Comparison of ENCODE assay signal across 1 cellular context in the genomic region with DNA sequence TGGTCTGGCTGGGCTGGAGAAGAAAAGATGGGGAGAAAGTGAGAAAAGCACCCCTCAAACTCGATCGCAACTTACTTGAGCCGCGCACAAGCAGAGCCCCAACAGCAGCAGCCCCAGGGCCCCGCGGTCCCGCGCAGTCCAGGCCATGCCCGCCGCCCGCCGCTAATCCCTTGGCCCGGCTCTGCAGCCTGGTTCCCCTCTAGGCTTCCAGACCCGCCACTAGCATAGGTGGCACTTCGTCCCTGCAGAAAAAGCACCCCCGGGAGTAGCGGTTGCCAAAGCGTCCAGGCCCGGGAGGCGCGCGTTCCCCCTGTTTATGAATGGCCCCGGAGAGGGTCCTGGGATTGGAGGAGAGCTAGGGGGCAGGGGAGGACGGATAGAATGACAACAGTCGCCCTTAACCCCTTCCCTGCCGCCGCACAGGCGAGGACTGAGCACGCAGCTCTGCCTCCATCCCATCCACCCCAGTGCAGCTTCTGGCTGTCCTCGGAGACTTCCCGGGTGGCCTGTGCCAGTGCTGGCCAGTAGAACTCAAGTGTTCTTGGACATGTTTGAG.
TF ChIP-seq lines count a peak whose summit lies in the region.

No MANE protein-coding gene starts in this region.

TF ChIP-seq in WTC11, 78 proteins besides CTCF, POLR2A, EP300 and RAD21 (continued from another document and continues in another):
- TF ChIP-seq, protein P1, sequence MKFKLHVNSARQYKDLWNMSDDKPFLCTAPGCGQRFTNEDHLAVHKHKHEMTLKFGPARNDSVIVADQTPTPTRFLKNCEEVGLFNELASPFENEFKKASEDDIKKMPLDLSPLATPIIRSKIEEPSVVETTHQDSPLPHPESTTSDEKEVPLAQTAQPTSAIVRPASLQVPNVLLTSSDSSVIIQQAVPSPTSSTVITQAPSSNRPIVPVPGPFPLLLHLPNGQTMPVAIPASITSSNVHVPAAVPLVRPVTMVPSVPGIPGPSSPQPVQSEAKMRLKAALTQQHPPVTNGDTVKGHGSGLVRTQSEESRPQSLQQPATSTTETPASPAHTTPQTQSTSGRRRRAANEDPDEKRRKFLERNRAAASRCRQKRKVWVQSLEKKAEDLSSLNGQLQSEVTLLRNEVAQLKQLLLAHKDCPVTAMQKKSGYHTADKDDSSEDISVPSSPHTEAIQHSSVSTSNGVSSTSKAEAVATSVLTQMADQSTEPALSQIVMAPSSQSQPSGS (CRISPR knock-in tag; IDR thresholded peaks at IDR 0.05; ENCODE audit: borderline replicate concordance, low read depth) = no peak
- no peak for TF ChIP-seq NR1H2 (CRISPR knock-in tag; IDR thresholded peaks at IDR 0.05)
- TF ChIP-seq, protein P2, sequence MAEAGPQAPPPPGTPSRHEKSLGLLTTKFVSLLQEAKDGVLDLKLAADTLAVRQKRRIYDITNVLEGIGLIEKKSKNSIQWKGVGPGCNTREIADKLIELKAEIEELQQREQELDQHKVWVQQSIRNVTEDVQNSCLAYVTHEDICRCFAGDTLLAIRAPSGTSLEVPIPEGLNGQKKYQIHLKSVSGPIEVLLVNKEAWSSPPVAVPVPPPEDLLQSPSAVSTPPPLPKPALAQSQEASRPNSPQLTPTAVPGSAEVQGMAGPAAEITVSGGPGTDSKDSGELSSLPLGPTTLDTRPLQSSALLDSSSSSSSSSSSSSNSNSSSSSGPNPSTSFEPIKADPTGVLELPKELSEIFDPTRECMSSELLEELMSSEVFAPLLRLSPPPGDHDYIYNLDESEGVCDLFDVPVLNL (CRISPR knock-in tag; IDR thresholded peaks at IDR 0.05; ENCODE audit: borderline replicate concordance, low read depth) = no peak
- no peak for TF ChIP-seq ZNF423 (CRISPR knock-in tag; IDR thresholded peaks at IDR 0.05)
- TF ChIP-seq, protein P3, sequence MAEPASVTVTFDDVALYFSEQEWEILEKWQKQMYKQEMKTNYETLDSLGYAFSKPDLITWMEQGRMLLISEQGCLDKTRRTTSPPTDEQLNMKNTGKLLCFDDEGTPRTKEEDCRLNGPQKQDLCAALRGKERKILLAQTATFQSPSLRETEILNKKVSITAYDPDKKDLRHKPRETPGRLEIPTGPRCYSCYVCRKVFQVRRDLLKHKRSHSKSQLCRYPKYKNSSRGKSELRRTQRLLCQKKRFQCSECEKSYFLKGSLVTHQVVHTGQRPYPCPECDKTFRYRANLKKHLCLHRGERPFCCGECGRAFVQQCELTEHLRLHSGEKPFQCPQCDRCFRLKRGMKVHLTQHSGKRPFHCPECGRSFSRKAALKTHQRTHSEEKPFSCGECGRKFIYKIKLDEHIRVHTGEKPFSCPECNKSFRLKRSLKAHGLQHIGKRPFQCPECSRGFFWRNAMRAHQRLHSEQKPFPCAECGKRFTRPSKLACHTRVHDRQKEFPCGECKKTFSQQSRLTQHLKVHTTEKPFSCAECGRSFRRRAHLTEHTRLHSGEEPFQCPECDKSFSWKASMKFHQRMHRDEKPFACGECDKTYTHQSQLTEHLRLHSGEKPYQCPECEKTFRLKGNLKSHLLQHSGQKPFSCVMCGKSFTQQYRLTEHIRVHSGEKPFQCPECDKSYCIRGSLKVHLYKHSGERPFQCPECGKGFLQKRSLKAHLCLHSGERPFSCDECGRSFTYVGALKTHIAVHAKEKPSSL (CRISPR knock-in tag; conservative IDR thresholded peaks at IDR 0.05) = no peak
- TF ChIP-seq, protein P4, sequence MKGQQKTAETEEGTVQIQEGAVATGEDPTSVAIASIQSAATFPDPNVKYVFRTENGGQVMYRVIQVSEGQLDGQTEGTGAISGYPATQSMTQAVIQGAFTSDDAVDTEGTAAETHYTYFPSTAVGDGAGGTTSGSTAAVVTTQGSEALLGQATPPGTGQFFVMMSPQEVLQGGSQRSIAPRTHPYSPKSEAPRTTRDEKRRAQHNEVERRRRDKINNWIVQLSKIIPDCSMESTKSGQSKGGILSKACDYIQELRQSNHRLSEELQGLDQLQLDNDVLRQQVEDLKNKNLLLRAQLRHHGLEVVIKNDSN (CRISPR knock-in tag; IDR thresholded peaks at IDR 0.05) = no peak
- TF ChIP-seq SOX15 (CRISPR knock-in tag; IDR thresholded peaks at IDR 0.05) = no peak
- TF ChIP-seq, protein P5, sequence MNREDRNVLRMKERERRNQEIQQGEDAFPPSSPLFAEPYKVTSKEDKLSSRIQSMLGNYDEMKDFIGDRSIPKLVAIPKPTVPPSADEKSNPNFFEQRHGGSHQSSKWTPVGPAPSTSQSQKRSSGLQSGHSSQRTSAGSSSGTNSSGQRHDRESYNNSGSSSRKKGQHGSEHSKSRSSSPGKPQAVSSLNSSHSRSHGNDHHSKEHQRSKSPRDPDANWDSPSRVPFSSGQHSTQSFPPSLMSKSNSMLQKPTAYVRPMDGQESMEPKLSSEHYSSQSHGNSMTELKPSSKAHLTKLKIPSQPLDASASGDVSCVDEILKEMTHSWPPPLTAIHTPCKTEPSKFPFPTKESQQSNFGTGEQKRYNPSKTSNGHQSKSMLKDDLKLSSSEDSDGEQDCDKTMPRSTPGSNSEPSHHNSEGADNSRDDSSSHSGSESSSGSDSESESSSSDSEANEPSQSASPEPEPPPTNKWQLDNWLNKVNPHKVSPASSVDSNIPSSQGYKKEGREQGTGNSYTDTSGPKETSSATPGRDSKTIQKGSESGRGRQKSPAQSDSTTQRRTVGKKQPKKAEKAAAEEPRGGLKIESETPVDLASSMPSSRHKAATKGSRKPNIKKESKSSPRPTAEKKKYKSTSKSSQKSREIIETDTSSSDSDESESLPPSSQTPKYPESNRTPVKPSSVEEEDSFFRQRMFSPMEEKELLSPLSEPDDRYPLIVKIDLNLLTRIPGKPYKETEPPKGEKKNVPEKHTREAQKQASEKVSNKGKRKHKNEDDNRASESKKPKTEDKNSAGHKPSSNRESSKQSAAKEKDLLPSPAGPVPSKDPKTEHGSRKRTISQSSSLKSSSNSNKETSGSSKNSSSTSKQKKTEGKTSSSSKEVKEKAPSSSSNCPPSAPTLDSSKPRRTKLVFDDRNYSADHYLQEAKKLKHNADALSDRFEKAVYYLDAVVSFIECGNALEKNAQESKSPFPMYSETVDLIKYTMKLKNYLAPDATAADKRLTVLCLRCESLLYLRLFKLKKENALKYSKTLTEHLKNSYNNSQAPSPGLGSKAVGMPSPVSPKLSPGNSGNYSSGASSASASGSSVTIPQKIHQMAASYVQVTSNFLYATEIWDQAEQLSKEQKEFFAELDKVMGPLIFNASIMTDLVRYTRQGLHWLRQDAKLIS (CRISPR knock-in tag; IDR thresholded peaks at IDR 0.05; ENCODE audit: borderline replicate concordance) = no peak
- TF ChIP-seq, protein P6, sequence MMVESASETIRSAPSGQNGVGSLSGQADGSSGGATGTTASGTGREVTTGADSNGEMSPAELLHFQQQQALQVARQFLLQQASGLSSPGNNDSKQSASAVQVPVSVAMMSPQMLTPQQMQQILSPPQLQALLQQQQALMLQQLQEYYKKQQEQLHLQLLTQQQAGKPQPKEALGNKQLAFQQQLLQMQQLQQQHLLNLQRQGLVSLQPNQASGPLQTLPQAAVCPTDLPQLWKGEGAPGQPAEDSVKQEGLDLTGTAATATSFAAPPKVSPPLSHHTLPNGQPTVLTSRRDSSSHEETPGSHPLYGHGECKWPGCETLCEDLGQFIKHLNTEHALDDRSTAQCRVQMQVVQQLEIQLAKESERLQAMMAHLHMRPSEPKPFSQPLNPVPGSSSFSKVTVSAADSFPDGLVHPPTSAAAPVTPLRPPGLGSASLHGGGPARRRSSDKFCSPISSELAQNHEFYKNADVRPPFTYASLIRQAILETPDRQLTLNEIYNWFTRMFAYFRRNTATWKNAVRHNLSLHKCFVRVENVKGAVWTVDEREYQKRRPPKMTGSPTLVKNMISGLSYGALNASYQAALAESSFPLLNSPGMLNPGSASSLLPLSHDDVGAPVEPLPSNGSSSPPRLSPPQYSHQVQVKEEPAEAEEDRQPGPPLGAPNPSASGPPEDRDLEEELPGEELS (CRISPR knock-in tag; IDR thresholded peaks at IDR 0.05) = no peak; the same call in 1 of the 2 replicates
- no peak for TF ChIP-seq ZNF671 (CRISPR knock-in tag; IDR thresholded peaks at IDR 0.05)
- TF ChIP-seq FOXP1 (CRISPR knock-in tag; IDR thresholded peaks at IDR 0.05; ENCODE audit: borderline replicate concordance) = peak; percentile 48; the same call in 1 of the 2 replicates
- TF ChIP-seq, protein P7, sequence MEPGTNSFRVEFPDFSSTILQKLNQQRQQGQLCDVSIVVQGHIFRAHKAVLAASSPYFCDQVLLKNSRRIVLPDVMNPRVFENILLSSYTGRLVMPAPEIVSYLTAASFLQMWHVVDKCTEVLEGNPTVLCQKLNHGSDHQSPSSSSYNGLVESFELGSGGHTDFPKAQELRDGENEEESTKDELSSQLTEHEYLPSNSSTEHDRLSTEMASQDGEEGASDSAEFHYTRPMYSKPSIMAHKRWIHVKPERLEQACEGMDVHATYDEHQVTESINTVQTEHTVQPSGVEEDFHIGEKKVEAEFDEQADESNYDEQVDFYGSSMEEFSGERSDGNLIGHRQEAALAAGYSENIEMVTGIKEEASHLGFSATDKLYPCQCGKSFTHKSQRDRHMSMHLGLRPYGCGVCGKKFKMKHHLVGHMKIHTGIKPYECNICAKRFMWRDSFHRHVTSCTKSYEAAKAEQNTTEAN (CRISPR knock-in tag; IDR thresholded peaks at IDR 0.05) = 0 out of 2 replicates have a peak, but pooled peaks have one; percentile 20
- TF ChIP-seq, protein P8, sequence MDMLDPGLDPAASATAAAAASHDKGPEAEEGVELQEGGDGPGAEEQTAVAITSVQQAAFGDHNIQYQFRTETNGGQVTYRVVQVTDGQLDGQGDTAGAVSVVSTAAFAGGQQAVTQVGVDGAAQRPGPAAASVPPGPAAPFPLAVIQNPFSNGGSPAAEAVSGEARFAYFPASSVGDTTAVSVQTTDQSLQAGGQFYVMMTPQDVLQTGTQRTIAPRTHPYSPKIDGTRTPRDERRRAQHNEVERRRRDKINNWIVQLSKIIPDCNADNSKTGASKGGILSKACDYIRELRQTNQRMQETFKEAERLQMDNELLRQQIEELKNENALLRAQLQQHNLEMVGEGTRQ (CRISPR knock-in tag; IDR thresholded peaks at IDR 0.05) = no peak
- no peak for TF ChIP-seq TCF7 (CRISPR knock-in tag; IDR thresholded peaks at IDR 0.05; ENCODE audit: low read depth)
- TF ChIP-seq RELA (CRISPR knock-in tag; IDR thresholded peaks at IDR 0.05; ENCODE audit: borderline replicate concordance) = no peak
- no peak for TF ChIP-seq EMX1 (CRISPR knock-in tag; IDR thresholded peaks at IDR 0.05)
- TF ChIP-seq SP1 (CRISPR knock-in tag; conservative IDR thresholded peaks at IDR 0.05) = peak; percentile 55; the same call in 1 of the 2 replicates
- 0 out of 2 replicates have a peak, but pooled peaks have one; percentile 31 for TF ChIP-seq ETV6 (CRISPR knock-in tag; IDR thresholded peaks at IDR 0.05)
- TF ChIP-seq ELF4 (CRISPR knock-in tag; IDR thresholded peaks at IDR 0.05; ENCODE audit: low read depth) = 0 out of 2 replicates have a peak, but pooled peaks have one; percentile 12
- TF ChIP-seq, protein P9, sequence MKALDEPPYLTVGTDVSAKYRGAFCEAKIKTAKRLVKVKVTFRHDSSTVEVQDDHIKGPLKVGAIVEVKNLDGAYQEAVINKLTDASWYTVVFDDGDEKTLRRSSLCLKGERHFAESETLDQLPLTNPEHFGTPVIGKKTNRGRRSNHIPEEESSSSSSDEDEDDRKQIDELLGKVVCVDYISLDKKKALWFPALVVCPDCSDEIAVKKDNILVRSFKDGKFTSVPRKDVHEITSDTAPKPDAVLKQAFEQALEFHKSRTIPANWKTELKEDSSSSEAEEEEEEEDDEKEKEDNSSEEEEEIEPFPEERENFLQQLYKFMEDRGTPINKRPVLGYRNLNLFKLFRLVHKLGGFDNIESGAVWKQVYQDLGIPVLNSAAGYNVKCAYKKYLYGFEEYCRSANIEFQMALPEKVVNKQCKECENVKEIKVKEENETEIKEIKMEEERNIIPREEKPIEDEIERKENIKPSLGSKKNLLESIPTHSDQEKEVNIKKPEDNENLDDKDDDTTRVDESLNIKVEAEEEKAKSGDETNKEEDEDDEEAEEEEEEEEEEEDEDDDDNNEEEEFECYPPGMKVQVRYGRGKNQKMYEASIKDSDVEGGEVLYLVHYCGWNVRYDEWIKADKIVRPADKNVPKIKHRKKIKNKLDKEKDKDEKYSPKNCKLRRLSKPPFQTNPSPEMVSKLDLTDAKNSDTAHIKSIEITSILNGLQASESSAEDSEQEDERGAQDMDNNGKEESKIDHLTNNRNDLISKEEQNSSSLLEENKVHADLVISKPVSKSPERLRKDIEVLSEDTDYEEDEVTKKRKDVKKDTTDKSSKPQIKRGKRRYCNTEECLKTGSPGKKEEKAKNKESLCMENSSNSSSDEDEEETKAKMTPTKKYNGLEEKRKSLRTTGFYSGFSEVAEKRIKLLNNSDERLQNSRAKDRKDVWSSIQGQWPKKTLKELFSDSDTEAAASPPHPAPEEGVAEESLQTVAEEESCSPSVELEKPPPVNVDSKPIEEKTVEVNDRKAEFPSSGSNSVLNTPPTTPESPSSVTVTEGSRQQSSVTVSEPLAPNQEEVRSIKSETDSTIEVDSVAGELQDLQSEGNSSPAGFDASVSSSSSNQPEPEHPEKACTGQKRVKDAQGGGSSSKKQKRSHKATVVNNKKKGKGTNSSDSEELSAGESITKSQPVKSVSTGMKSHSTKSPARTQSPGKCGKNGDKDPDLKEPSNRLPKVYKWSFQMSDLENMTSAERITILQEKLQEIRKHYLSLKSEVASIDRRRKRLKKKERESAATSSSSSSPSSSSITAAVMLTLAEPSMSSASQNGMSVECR (CRISPR knock-in tag; IDR thresholded peaks at IDR 0.05; ENCODE audit: borderline replicate concordance) = peak; percentile 49; the same call in 1 of the 2 replicates
- TF ChIP-seq ZBTB21 (CRISPR knock-in tag; IDR thresholded peaks at IDR 0.05; ENCODE audit: borderline replicate concordance) = no peak
- TF ChIP-seq, protein P10, sequence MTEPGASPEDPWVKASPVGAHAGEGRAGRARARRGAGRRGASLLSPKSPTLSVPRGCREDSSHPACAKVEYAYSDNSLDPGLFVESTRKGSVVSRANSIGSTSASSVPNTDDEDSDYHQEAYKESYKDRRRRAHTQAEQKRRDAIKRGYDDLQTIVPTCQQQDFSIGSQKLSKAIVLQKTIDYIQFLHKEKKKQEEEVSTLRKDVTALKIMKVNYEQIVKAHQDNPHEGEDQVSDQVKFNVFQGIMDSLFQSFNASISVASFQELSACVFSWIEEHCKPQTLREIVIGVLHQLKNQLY (CRISPR knock-in tag; IDR thresholded peaks at IDR 0.05) = no peak
- no peak for TF ChIP-seq JAZF1 (CRISPR knock-in tag; IDR thresholded peaks at IDR 0.05)
- peak; percentile 42 for TF ChIP-seq ZNF138 (CRISPR knock-in tag; conservative IDR thresholded peaks at IDR 0.05)
- TF ChIP-seq KAT7 (CRISPR knock-in tag; IDR thresholded peaks at IDR 0.05; ENCODE audit: borderline replicate concordance) = no peak
- TF ChIP-seq OVOL2 (CRISPR knock-in tag; IDR thresholded peaks at IDR 0.05; ENCODE audit: borderline replicate concordance) = no peak
- TF ChIP-seq, protein P11, sequence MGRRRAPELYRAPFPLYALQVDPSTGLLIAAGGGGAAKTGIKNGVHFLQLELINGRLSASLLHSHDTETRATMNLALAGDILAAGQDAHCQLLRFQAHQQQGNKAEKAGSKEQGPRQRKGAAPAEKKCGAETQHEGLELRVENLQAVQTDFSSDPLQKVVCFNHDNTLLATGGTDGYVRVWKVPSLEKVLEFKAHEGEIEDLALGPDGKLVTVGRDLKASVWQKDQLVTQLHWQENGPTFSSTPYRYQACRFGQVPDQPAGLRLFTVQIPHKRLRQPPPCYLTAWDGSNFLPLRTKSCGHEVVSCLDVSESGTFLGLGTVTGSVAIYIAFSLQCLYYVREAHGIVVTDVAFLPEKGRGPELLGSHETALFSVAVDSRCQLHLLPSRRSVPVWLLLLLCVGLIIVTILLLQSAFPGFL (CRISPR knock-in tag; IDR thresholded peaks at IDR 0.05; ENCODE audit: borderline replicate concordance) = no peak
- no peak for TF ChIP-seq TEAD4 (CRISPR knock-in tag; IDR thresholded peaks at IDR 0.05)
- peak; percentile 80 for TF ChIP-seq MYBL2 (CRISPR knock-in tag; IDR thresholded peaks at IDR 0.05)
- TF ChIP-seq IRF2 (CRISPR knock-in tag; IDR thresholded peaks at IDR 0.05; ENCODE audit: borderline replicate concordance, low read depth) = no peak
